In genomic region chr10:72096115-72097000, GRCh38 we compare ENCODE assay signal across 11 cellular contexts. TPM values are rescaled to one million over a fixed set of nuclear protein-coding genes. Genes with fewer than 3 reads are reported as not detected.
A peak's percentile ranks its signal among the peaks of the same experiment; 100 is the strongest.
DNase-seq lines count a peak whose midpoint lies in the region; ATAC-seq, FAIRE-seq and TF ChIP-seq lines count a peak whose summit lies in the region.
"Had no signal": no experiment of that assay in that cellular context is flagged by ENCODE, and none has a peak within 500 bp of the region (broad histone marks: within the 10 kb centered on the region; RNA-seq: fewer than 3 reads in every experiment).

No MANE protein-coding gene starts in this region.

- H3K4me1 Mint-ChIP-seq in activated CD8-positive, alpha-beta memory T cell treated with anti-CD3 and anti-CD28 coated beads, Interleukin-2, amount 10 ng/mL, durations not matched to agents 7 days and 5 days = peaks cover 34% of the 10 kb centered on the region

- no peaks in the 10 kb centered on the region for H3K27me3 Mint-ChIP-seq in activated CD8-positive, alpha-beta memory T cell treated with anti-CD3 and anti-CD28 coated beads, Interleukin-2, amount 10 ng/mL, durations not matched to agents 7 days and 5 days
- H3K27me3 Mint-ChIP-seq: B cell had no signal

- H3K27ac Mint-ChIP-seq in activated CD8-positive, alpha-beta memory T cell treated with anti-CD3 and anti-CD28 coated beads, Interleukin-2, amount 10 ng/mL, durations not matched to agents 7 days and 5 days = no peak overlapping the region
- H3K27ac Mint-ChIP-seq: B cell had no signal

- no peak for FAIRE-seq in RCC 7860 (lab: Jason Lieb, UNC)
- no peak for FAIRE-seq in kidney (lab: Jason Lieb, UNC)

- H3K27ac ChIP-seq in esophagus muscularis mucosa (replicated peaks in 1 of 4) (no peak overlapping the region), kidney (ENCODE audit: low read depth in 2 of 2, low read length in 2 of 2) (no peak overlapping the region)
- H3K27ac ChIP-seq: thoracic aorta had no signal

- H3K4me1 ChIP-seq in esophagus muscularis mucosa = no peaks in the 10 kb centered on the region
- H3K4me1 ChIP-seq in kidney (ENCODE audit: control insufficient read depth in 1 of 2, insufficient read depth in 1 of 2, low read depth in 1 of 2, low read length in 2 of 2) = no peaks in the 10 kb centered on the region

- H3K27me3 ChIP-seq in esophagus muscularis mucosa = no peaks in the 10 kb centered on the region
- H3K27me3 ChIP-seq: body of pancreas had no signal

- no peak for TF ChIP-seq POLR2A in esophagus muscularis mucosa (IDR thresholded peaks at IDR 0.05; ENCODE audit: low read depth)

- peak; percentile 16 for ATAC-seq in activated CD8-positive, alpha-beta memory T cell treated with anti-CD3 and anti-CD28 coated beads, Interleukin-2, amount 10 ng/mL, durations not matched to agents 7 days and 5 days
- peak; percentile 48 for ATAC-seq in sciatic nerve
- ATAC-seq: body of pancreas had no signal

- H3K9me3 Mint-ChIP-seq in activated CD8-positive, alpha-beta memory T cell treated with anti-CD3 and anti-CD28 coated beads, Interleukin-2, amount 10 ng/mL, durations not matched to agents 7 days and 5 days (ENCODE audit: low read depth) = no peaks in the 10 kb centered on the region

- H3K9ac ChIP-seq in kidney (ENCODE audit: low read length in 2 of 2) = no peak overlapping the region

- 84% methylated on average over 9 of the region's 9 CpGs for WGBS in esophagus muscularis mucosa

- no peak overlapping the region for H3K4me3 ChIP-seq in esophagus muscularis mucosa
- no peak overlapping the region for H3K4me3 ChIP-seq in kidney (ENCODE audit: low read length in 2 of 2)
- H3K4me3 ChIP-seq: body of pancreas, thoracic aorta had no signal

- H3K9me3 ChIP-seq in esophagus muscularis mucosa = no peaks in the 10 kb centered on the region
- H3K9me3 ChIP-seq in kidney (ENCODE audit: control insufficient read depth in 1 of 2, low read length in 2 of 2) = no peaks in the 10 kb centered on the region
- H3K9me3 ChIP-seq: body of pancreas, thoracic aorta had no signal

- no peak for TF ChIP-seq EP300 in esophagus muscularis mucosa (IDR thresholded peaks at IDR 0.05)

- peaks cover 28% of the 10 kb centered on the region for H3K36me3 Mint-ChIP-seq in activated CD8-positive, alpha-beta memory T cell treated with anti-CD3 and anti-CD28 coated beads, Interleukin-2, amount 10 ng/mL, durations not matched to agents 7 days and 5 days

- no peak overlapping the region for H3K4me3 Mint-ChIP-seq in activated CD8-positive, alpha-beta memory T cell treated with anti-CD3 and anti-CD28 coated beads, Interleukin-2, amount 10 ng/mL, durations not matched to agents 7 days and 5 days
- H3K4me3 Mint-ChIP-seq: B cell had no signal

- no peak for DNase-seq in activated CD8-positive, alpha-beta memory T cell treated with anti-CD3 and anti-CD28 coated beads, Interleukin-2, amount 10 ng/mL, durations not matched to agents 7 days and 5 days
- DNase-seq in activated CD8-positive, alpha-beta memory T cell treated with anti-CD3 and anti-CD28 coated beads, Interleukin-2, amount 50 U/mL, for 4 hours = no peak
- DNase-seq in RCC 7860 (ENCODE audit: low spot score) (peak; percentile 39), esophagus muscularis mucosa (ENCODE audit: extremely low spot score) (peak; percentile 74), sciatic nerve (ENCODE audit: low spot score) (no peak), kidney (no peak), NOMO-1 treated with DMSO at 0.1 percent for 48 hours (lab: John Stamatoyannopoulos, UW; ENCODE audit: unreplicated experiment) (no peak)
- no peak for DNase-seq in activated CD4-positive, CD25-positive, alpha-beta regulatory T cell (lab: John Stamatoyannopoulos, UW)
- DNase-seq: body of pancreas had no signal

- intact Hi-C loops in esophagus muscularis mucosa (cut with DNase I) = no loop called here
- intact Hi-C loops in sciatic nerve (cut with DNase I) = no loop called here
- intact Hi-C loops in kidney (cut with DNase I) = no loop called here

- TF ChIP-seq CTCF in esophagus muscularis mucosa (IDR thresholded peaks at IDR 0.05) (no peak), kidney (IDR thresholded peaks at IDR 0.05; ENCODE audit: borderline replicate concordance, extremely low read depth, insufficient read depth) (no peak)

- CTCF ChIA-PET in activated CD8-positive, alpha-beta memory T cell treated with anti-CD3 and anti-CD28 coated beads, Interleukin-2, amount 10 ng/mL, durations not matched to agents 7 days and 5 days (lab: Charles Lee) = interaction anchor here (1.0 kb wide), 1 partner anchor 16 kb away, joined by 3 read pairs; no protein-coding TSS in a partner anchor

- H3K36me3 ChIP-seq in esophagus muscularis mucosa (peaks cover 17 to 57% (median 20%) of the 10 kb centered on the region in 4 donors), kidney (ENCODE audit: control insufficient read depth in 1 of 2, insufficient read depth in 2 of 2, low read length in 2 of 2) (peaks cover 2 to 8% of the 10 kb centered on the region in 2 donors)

RNA-seq across cellular contexts. Expression of gene SPOCK2, which starts 8.0 kb away (rescaled TPM):
- total RNA-seq in activated CD8-positive, alpha-beta memory T cell treated with anti-CD3 and anti-CD28 coated beads, Interleukin-2, amount 10 ng/mL, durations not matched to agents 7 days and 5 days = 100 to 1,000 TPM in 1 of 2 experiments, 10 to 100 TPM in 1; 51.9 to 127 TPM
- total RNA-seq in esophagus muscularis mucosa (10 to 100 TPM in 1 of 4 donors, 1 to 10 TPM in 3; 4.6 to 12.1 (median 7.8) TPM), sciatic nerve (5.3 TPM), kidney (19.7 TPM)
- 103 TPM for polyA plus RNA-seq in kidney (ENCODE audit: insufficient read depth, low read depth, low replicate concordance)

Comparison
In these comparisons a context has a peak if more than half of its experiments do, and no peak if none do; other contexts are left out.
1. DNase-seq: peak in RCC 7860 (single experiment) and esophagus muscularis mucosa (single experiment); none in activated CD8-positive, alpha-beta memory T cell treated with anti-CD3 and anti-CD28 coated beads, Interleukin-2, amount 10 ng/mL, durations not matched to agents 7 days and 5 days (single experiment), activated CD8-positive, alpha-beta memory T cell treated with anti-CD3 and anti-CD28 coated beads, Interleukin-2, amount 50 U/mL, for 4 hours (single experiment), sciatic nerve (single experiment), activated CD4-positive, CD25-positive, alpha-beta regulatory T cell (0 of 4), kidney (single experiment) and NOMO-1 treated with DMSO at 0.1 percent for 48 hours (single experiment).